In the genomic region with DNA sequence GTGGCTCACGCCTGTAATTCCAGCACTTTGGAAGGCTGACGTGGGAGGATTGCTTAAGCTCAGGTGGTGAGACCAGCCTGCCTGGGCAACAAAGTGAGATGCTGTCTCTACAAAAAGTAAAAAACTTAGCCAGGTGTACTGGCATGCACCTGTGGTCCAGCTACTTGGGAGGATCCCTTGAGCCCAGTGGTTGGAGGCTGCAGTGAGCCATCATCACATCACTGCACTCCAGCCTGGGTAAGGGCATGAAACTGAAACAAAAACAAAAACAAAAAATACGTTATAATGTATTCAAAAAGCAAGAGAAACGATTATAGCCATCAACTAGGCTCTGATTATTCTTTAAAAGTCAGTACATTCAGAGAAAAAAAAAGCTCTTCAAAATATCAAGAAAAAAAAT, we compare ENCODE assay signal across 19 cellular contexts.
A peak's percentile ranks its signal among the peaks of the same experiment; 100 is the strongest.
DNase-seq lines count a peak whose midpoint lies in the region; ATAC-seq, FAIRE-seq and TF ChIP-seq lines count a peak whose summit lies in the region.
"Had no signal": no experiment of that assay in that cellular context is flagged by ENCODE, and none has a peak within 500 bp of the region (broad histone marks: within the 10 kb centered on the region; RNA-seq: fewer than 3 reads in every experiment).

No MANE protein-coding gene starts in this region.

- H3K36me3 ChIP-seq in naive thymus-derived CD4-positive, alpha-beta T cell (ENCODE audit: control insufficient read depth in 2 of 3, insufficient read depth in 3 of 3, low read length in 3 of 3) = peaks cover 4 to 39% (median 11%) of the 10 kb centered on the region in 3 experiments

- TF ChIP-seq POLR2A in GM12891 (IDR thresholded peaks at IDR 0.05; ENCODE audit: low read depth, low read length) = no peak

- CTCF ChIA-PET in naive thymus-derived CD4-positive, alpha-beta T cell (lab: Charles Lee) = interaction anchor here (0.7 to 1.0 kb wide), 2 partner anchors 38 to 54 kb away, joined by 3 read pairs; no protein-coding TSS in a partner anchor

- peak overlapping the region; percentile 22 for H3K27ac Mint-ChIP-seq in T-helper 2 cell treated with Interferon-gamma antibody and Interleukin-4, amounts not matched to agents 5 μg/mL and 100 μg/mL, for 36 hours
- peak overlapping the region; percentile 74 to 87 for H3K27ac Mint-ChIP-seq in natural killer cell
- H3K27ac Mint-ChIP-seq in naive thymus-derived CD4-positive, alpha-beta T cell = peak overlapping the region in 3 of 9 donors; percentile 16 to 32 (median 28)

- H3K4me3 ChIP-seq in naive thymus-derived CD4-positive, alpha-beta T cell (ENCODE audit: low read length) = no peak overlapping the region
- H3K4me3 ChIP-seq: HAP-1, MG63, SJCRH30 had no signal

- H3K27me3 ChIP-seq in naive thymus-derived CD4-positive, alpha-beta T cell (ENCODE audit: control insufficient read depth in 2 of 2, insufficient read depth in 2 of 2, low read length in 2 of 2) = no peaks in the 10 kb centered on the region
- H3K27me3 ChIP-seq: MG63, SJCRH30 had no signal

- no peak overlapping the region for H3K27ac ChIP-seq in naive thymus-derived CD4-positive, alpha-beta T cell (ENCODE audit: low read depth, low read length)
- H3K27ac ChIP-seq: SJCRH30 had no signal

- intact Hi-C loops in natural killer cell (cut with micrococcal nuclease) = loop anchor here (10.0 kb wide), 1 partner anchor 113 kb away; a partner anchor contains a TSS
- intact Hi-C loops in naive thymus-derived CD4-positive, alpha-beta T cell (cut with micrococcal nuclease) = no loop called here

- H3K9me3 ChIP-seq in naive thymus-derived CD4-positive, alpha-beta T cell (ENCODE audit: control insufficient read depth in 2 of 3, low read length in 3 of 3) = no peaks in the 10 kb centered on the region
- H3K9me3 ChIP-seq: HAP-1, MG63, SJCRH30 had no signal

- no peak for TF ChIP-seq CTCF in natural killer cell (IDR thresholded peaks at IDR 0.05)

- H3K9me3 Mint-ChIP-seq in activated T-cell treated with anti-CD3 and anti-CD28 coated beads, Interleukin-2, amount 50 U/mL, for 4 hours = no peaks in the 10 kb centered on the region
- no peaks in the 10 kb centered on the region for H3K9me3 Mint-ChIP-seq in T-helper 2 cell treated with Interferon-gamma antibody and Interleukin-4, amounts not matched to agents 5 μg/mL and 100 μg/mL, for 36 hours
- no peaks in the 10 kb centered on the region for H3K9me3 Mint-ChIP-seq in natural killer cell
- no peaks in the 10 kb centered on the region for H3K9me3 Mint-ChIP-seq in naive thymus-derived CD4-positive, alpha-beta T cell

- H3K4me3 Mint-ChIP-seq in activated T-cell treated with anti-CD3 and anti-CD28 coated beads, Interleukin-2, amount 50 U/mL, for 4 hours = peak overlapping the region; percentile 59
- peak overlapping the region; percentile 8 for H3K4me3 Mint-ChIP-seq in T-helper 2 cell treated with Interferon-gamma antibody and Interleukin-4, amounts not matched to agents 5 μg/mL and 100 μg/mL, for 36 hours
- H3K4me3 Mint-ChIP-seq in natural killer cell = peak overlapping the region; percentile 78
- H3K4me3 Mint-ChIP-seq in naive thymus-derived CD4-positive, alpha-beta T cell = peak overlapping the region in 1 of 10 donors; percentile 19

- POLR2A ChIA-PET in naive thymus-derived CD4-positive, alpha-beta T cell (lab: Charles Lee) = interaction anchor here (0.6 kb wide), 1 partner anchor 30 kb away, joined by 4 read pairs; no protein-coding TSS in a partner anchor

- H3K4me1 ChIP-seq in naive thymus-derived CD4-positive, alpha-beta T cell (ENCODE audit: control insufficient read depth in 2 of 2, insufficient read depth in 2 of 2, low read length in 2 of 2) = peaks cover 8 to 20% of the 10 kb centered on the region in 2 donors
- H3K4me1 ChIP-seq: SJCRH30 had no signal

- peaks cover 40% of the 10 kb centered on the region for H3K36me3 Mint-ChIP-seq in activated T-cell treated with anti-CD3 and anti-CD28 coated beads, Interleukin-2, amount 50 U/mL, for 4 hours (ENCODE audit: insufficient read depth)
- H3K36me3 Mint-ChIP-seq in T-helper 2 cell treated with Interferon-gamma antibody and Interleukin-4, amounts not matched to agents 5 μg/mL and 100 μg/mL, for 36 hours (ENCODE audit: low read depth) = peaks cover 55% of the 10 kb centered on the region
- peaks cover 12% of the 10 kb centered on the region for H3K36me3 Mint-ChIP-seq in natural killer cell
- peaks cover 13 to 61% (median 30%) of the 10 kb centered on the region in 5 donors for H3K36me3 Mint-ChIP-seq in naive thymus-derived CD4-positive, alpha-beta T cell

- peak; percentile 13 for FAIRE-seq in GM12891 (lab: Jason Lieb, UNC)
- FAIRE-seq: HepG2 had no signal

- H3K27me3 Mint-ChIP-seq in activated T-cell treated with anti-CD3 and anti-CD28 coated beads, Interleukin-2, amount 50 U/mL, for 4 hours (ENCODE audit: low read depth) = no peaks in the 10 kb centered on the region
- H3K27me3 Mint-ChIP-seq in T-helper 2 cell treated with Interferon-gamma antibody and Interleukin-4, amounts not matched to agents 5 μg/mL and 100 μg/mL, for 36 hours (ENCODE audit: low read depth) = no peaks in the 10 kb centered on the region
- H3K27me3 Mint-ChIP-seq in natural killer cell (ENCODE audit: low read depth in 2 of 2) = no peaks in the 10 kb centered on the region
- no peaks in the 10 kb centered on the region for H3K27me3 Mint-ChIP-seq in naive thymus-derived CD4-positive, alpha-beta T cell

- no peak for DNase-seq in activated T-cell treated with anti-CD3 and anti-CD28 coated beads, Interleukin-2, amount 50 U/mL, for 4 hours
- no peak for DNase-seq in activated T-cell treated with anti-CD3 and anti-CD28 coated beads, Interleukin-2, amount 50 U/mL, for 48 hours
- DNase-seq in GM12891 (ENCODE audit: insufficient read length, low spot score) (no peak), natural killer cell (no peak), NCI-H146 treated with DMSO at 0.1 percent for 48 hours (lab: John Stamatoyannopoulos, UW; ENCODE audit: unreplicated experiment) (no peak), NCI-H524 (lab: John Stamatoyannopoulos, UW) (no peak)
- DNase-seq in T-helper 2 cell treated with Interferon-gamma antibody and Interleukin-4, amounts not matched to agents 5 μg/mL and 100 μg/mL, for 36 hours (ENCODE audit: low spot score) = no peak
- DNase-seq in naive thymus-derived CD4-positive, alpha-beta T cell = no peak
- DNase-seq: AML-193, DMS53, MG63, NCI-H1930, NCI-H2171, NCI-H510A treated with DMSO at 0.1 percent for 48 hours, OCI-M1, RPMI8226, SJCRH30 had no signal

- peaks cover 67% of the 10 kb centered on the region for H3K4me1 Mint-ChIP-seq in activated T-cell treated with anti-CD3 and anti-CD28 coated beads, Interleukin-2, amount 50 U/mL, for 4 hours (ENCODE audit: low read depth)
- H3K4me1 Mint-ChIP-seq in T-helper 2 cell treated with Interferon-gamma antibody and Interleukin-4, amounts not matched to agents 5 μg/mL and 100 μg/mL, for 36 hours (ENCODE audit: low read depth) = peaks cover 34% of the 10 kb centered on the region
- peaks cover 40 to 51% of the 10 kb centered on the region in 2 donors for H3K4me1 Mint-ChIP-seq in natural killer cell
- peaks cover 41 to 78% (median 74%) of the 10 kb centered on the region in 7 donors for H3K4me1 Mint-ChIP-seq in naive thymus-derived CD4-positive, alpha-beta T cell

- peak; percentile 46 to 52 for ATAC-seq in activated T-cell treated with anti-CD3 and anti-CD28 coated beads, Interleukin-2, amount 50 U/mL, for 4 hours
- ATAC-seq in natural killer cell = peak; percentile 75 to 86 (median 80)
- no peak for ATAC-seq in naive thymus-derived CD4-positive, alpha-beta T cell
- ATAC-seq: HepG2 had no signal

TF ChIP-seq in GM12891, 5 proteins besides CTCF, POLR2A, EP300 and RAD21:
- TF ChIP-seq PAX5 (IDR thresholded peaks at IDR 0.05; ENCODE audit: insufficient read depth, low read length, severe bottlenecking) = no peak
- TF ChIP-seq POLR2AphosphoS5 (IDR thresholded peaks at IDR 0.05; ENCODE audit: low read depth, low read length) = no peak
- TF ChIP-seq POU2F2 (IDR thresholded peaks at IDR 0.05; ENCODE audit: low read depth, low read length) = no peak
- no peak for TF ChIP-seq SPI1 (IDR thresholded peaks at IDR 0.05; ENCODE audit: low read depth, low read length)
- TF ChIP-seq TAF1 (IDR thresholded peaks at IDR 0.05; ENCODE audit: low read depth, low read length) = no peak
